In genomic region chr18:48029296-48029986, GRCh38 we compare ENCODE assay signal across 21 cellular contexts.
"Had no signal": no experiment of that assay in that cellular context is flagged by ENCODE, and none has a peak within 500 bp of the region (broad histone marks: within the 10 kb centered on the region; RNA-seq: fewer than 3 reads in every experiment).

No MANE protein-coding gene starts in this region.

- H3K4me3 Mint-ChIP-seq: activated T-cell treated with anti-CD3 and anti-CD28 coated beads, Interleukin-2, amount 50 U/mL, for 24 hours; memory B cell; naive thymus-derived CD4-positive, alpha-beta T cell; stimulated activated naive CD8-positive, alpha-beta T cell treated with anti-CD3 and anti-CD28 coated beads, Interleukin-15, Interleukin-2, amounts not matched to agents 100 ng/mL and 50 ng/mL, for 24 hours had no signal

- DNase-seq: activated CD4-positive, alpha-beta T cell treated with anti-CD3 and anti-CD28 coated beads for 48 hours; activated CD4-positive, alpha-beta T cell treated with anti-CD3 and anti-CD28 coated beads, Interleukin-2, amount 50 U/mL, for 48 hours; activated CD8-positive, alpha-beta memory T cell treated with anti-CD3 and anti-CD28 coated beads, Interleukin-2, amount 50 U/mL, for 4 hours; activated T-cell treated with anti-CD3 and anti-CD28 coated beads, Interleukin-2, amount 50 U/mL, for 24 hours; dermis blood vessel endothelial cell; effector CD8-positive, alpha-beta T cell; midbrain; naive thymus-derived CD4-positive, alpha-beta T cell; nucleus accumbens; stimulated activated CD4-positive, alpha-beta T cell treated with anti-CD3 and anti-CD28 coated beads, Interleukin-12 subunit alpha, Interleukin-12 subunit beta, amount 100 ng/mL, for 4 hours; stimulated activated CD4-positive, alpha-beta T cell treated with anti-CD3 and anti-CD28 coated beads, Interleukin-4, amount 100 ng/mL, for 1 hour; substantia nigra had no signal

- ATAC-seq: activated CD4-positive, CD25-positive, alpha-beta regulatory T cell treated with anti-CD3 and anti-CD28 coated beads, Interleukin-2, amount 50 U/mL, for 24 hours; activated naive CD4-positive, alpha-beta T cell treated with anti-CD3 and anti-CD28 coated beads, Interleukin-2, amount 50 U/mL, for 72 hours; naive thymus-derived CD4-positive, alpha-beta T cell; right cardiac atrium had no signal

- H3K36me3 Mint-ChIP-seq: activated naive CD4-positive, alpha-beta T cell treated with anti-CD3 and anti-CD28 coated beads, Interleukin-2, amount 50 U/mL, for 72 hours; memory B cell; naive thymus-derived CD4-positive, alpha-beta T cell had no signal

- H3K4me3 ChIP-seq: tibial artery had no signal

- H3K27ac Mint-ChIP-seq: activated naive CD4-positive, alpha-beta T cell treated with anti-CD3 and anti-CD28 coated beads, Interleukin-2, amount 50 U/mL, for 72 hours; activated T-cell treated with anti-CD3 and anti-CD28 coated beads, Interleukin-2, amount 50 U/mL, for 24 hours; memory B cell; stimulated activated naive CD8-positive, alpha-beta T cell treated with anti-CD3 and anti-CD28 coated beads, Interleukin-15, Interleukin-2, amounts not matched to agents 100 ng/mL and 50 ng/mL, for 24 hours had no signal

- H3K27me3 ChIP-seq: tibial artery had no signal

- H3K9me3 ChIP-seq: tibial artery had no signal

- H3K27ac ChIP-seq: epithelial cell of prostate, parathyroid adenoma, VCaP had no signal

- H3K27me3 Mint-ChIP-seq: stimulated activated naive CD8-positive, alpha-beta T cell treated with anti-CD3 and anti-CD28 coated beads, Interleukin-15, Interleukin-2, amounts not matched to agents 100 ng/mL and 50 ng/mL, for 24 hours had no signal

- H3K9me3 Mint-ChIP-seq: activated naive CD4-positive, alpha-beta T cell treated with anti-CD3 and anti-CD28 coated beads, Interleukin-2, amount 50 U/mL, for 72 hours; activated T-cell treated with anti-CD3 and anti-CD28 coated beads, Interleukin-2, amount 50 U/mL, for 24 hours; memory B cell; naive thymus-derived CD4-positive, alpha-beta T cell; stimulated activated naive CD8-positive, alpha-beta T cell treated with anti-CD3 and anti-CD28 coated beads, Interleukin-15, Interleukin-2, amounts not matched to agents 100 ng/mL and 50 ng/mL, for 24 hours had no signal

- H3K4me1 Mint-ChIP-seq: memory B cell had no signal
